In genomic region chr1:33296082-33296458, GRCh38 we compare ENCODE assay signal across 13 cellular contexts. TPM values are rescaled to one million over a fixed set of nuclear protein-coding genes. Genes with fewer than 3 reads are reported as not detected.
DNase-seq lines count a peak whose midpoint lies in the region; ATAC-seq and TF ChIP-seq lines count a peak whose summit lies in the region.
"Had no signal": no experiment of that assay in that cellular context is flagged by ENCODE, and none has a peak within 500 bp of the region (broad histone marks: within the 10 kb centered on the region; RNA-seq: fewer than 3 reads in every experiment).

No MANE protein-coding gene starts in this region.

- H3K18ac ChIP-seq in IMR-90 (ENCODE audit: low read depth, low read length), result no peak overlapping the region

- no peak overlapping the region for H3K14ac ChIP-seq in IMR-90 (replicated peaks; ENCODE audit: low read depth, low read length)

- BruUV-seq in IMR-90 (replicated peaks; lab: Mats Ljungman, UMichigan), result no TSS peak

- H4K91ac ChIP-seq in IMR-90 (ENCODE audit: insufficient read depth, low read depth, low read length), result no peak overlapping the region

- no peak for ATAC-seq in IMR-90 (ENCODE audit: low read depth)
- ATAC-seq in GM19023 (IDR thresholded peaks at IDR 0.05; ENCODE audit: unreplicated experiment), result no peak

- 87% methylated on average over 9 of the region's 9 CpGs; no CpG with 5 or more reads in 1 of the 2 experiments for WGBS in IMR-90 (ENCODE audit: extremely low coverage in 2 of 2, insufficient read length in 1 of 2), 2 experiments

- H3K4me1 ChIP-seq in IMR-90 (ENCODE audit: control insufficient read depth, insufficient read depth, low read length) (peaks cover 4% of the 10 kb centered on the region), stomach smooth muscle (ENCODE audit: control insufficient read depth, insufficient read depth, low read length) (peaks cover 35% of the 10 kb centered on the region)

- dilution Hi-C loops in IMR-90 (cut with HindIII; ENCODE audit: low sequenced_read_pairs, unreplicated experiment), result no loop called here

- no peak overlapping the region for H3K23ac ChIP-seq in IMR-90 (ENCODE audit: low read depth, low read length)

- TF ChIP-seq POLR2A in IMR-90 (IDR thresholded peaks at IDR 0.05; ENCODE audit: low read depth, low read length), result no peak

- H3K4me3 ChIP-seq in IMR-90 (ENCODE audit: insufficient read depth, low read depth, low read length) (no peak overlapping the region), dorsolateral prefrontal cortex (no peak overlapping the region), stomach smooth muscle (ENCODE audit: low read length in 2 of 2) (no peak overlapping the region)

- no peak overlapping the region for H2BK15ac ChIP-seq in IMR-90 (ENCODE audit: low read depth, low read length)

- peaks cover 14% of the 10 kb centered on the region; the same call in 1 of the 2 replicates for H4K20me1 ChIP-seq in IMR-90 (ENCODE audit: insufficient read depth, low read length)

- DNase-seq in IMR-90 (no peak), dorsolateral prefrontal cortex (peak in 4 of 10 donors; percentile 24 to 81 (median 36)), medulla oblongata (ENCODE audit: extremely low spot score) (peak; percentile 9), NAMALWA (ENCODE audit: low spot score) (no peak), NCI-H1436 (lab: John Stamatoyannopoulos, UW) (no peak)
- DNase-seq in stimulated activated CD4-positive, alpha-beta T cell treated with anti-CD3 and anti-CD28 coated beads, Interleukin-2, amount 100 ng/mL, for 24 hours, result no peak

- H3K9ac ChIP-seq in IMR-90 (ENCODE audit: low read depth, low read length), result no peak overlapping the region
- H3K9ac ChIP-seq in stomach smooth muscle (ENCODE audit: low read length in 2 of 2), result peak overlapping the region in 1 of 2 donors; percentile 21

- no peaks in the 10 kb centered on the region for H3K9me3 ChIP-seq in IMR-90 (ENCODE audit: control insufficient read depth, insufficient read depth, low read length)
- no peaks in the 10 kb centered on the region for H3K9me3 ChIP-seq in stomach smooth muscle (ENCODE audit: control insufficient read depth in 2 of 2, low read length in 2 of 2)

- H3K9me1 ChIP-seq in IMR-90 (ENCODE audit: insufficient read depth, low read length), result peaks cover 5% of the 10 kb centered on the region

- H2AK9ac ChIP-seq in IMR-90 (replicated peaks; ENCODE audit: low read depth, low read length, poor library complexity), result no peak overlapping the region

- H4K8ac ChIP-seq in IMR-90 (ENCODE audit: low read depth in 2 of 2, low read length in 2 of 2), result no peak overlapping the region

- CTCF ChIA-PET in IMR-90 (lab: Yijun Ruan, JAX), result interaction anchor here (0.6 to 2.2 kb wide), 22 partner anchors 9 to 1446 kb away, joined by 3 to 26 read pairs (median 4); partner anchors contain the start of genes A3GALT2 and ZSCAN20

- no peak for TF ChIP-seq RAD21 in IMR-90 (IDR thresholded peaks at IDR 0.05; ENCODE audit: low read length)

- H3K27ac ChIP-seq in IMR-90 (ENCODE audit: insufficient read depth, low read length) (no peak overlapping the region), dorsolateral prefrontal cortex (peak overlapping the region in 34 of 59 donors; percentile 0 to 72 (median 46)), stomach smooth muscle (ENCODE audit: low read length) (peak overlapping the region; percentile 46)

- no peak overlapping the region for H4K5ac ChIP-seq in IMR-90 (ENCODE audit: low read depth, low read length)

- H2AK5ac ChIP-seq in IMR-90 (ENCODE audit: low read depth, low read length), result no peak overlapping the region

- intact Hi-C loops in IMR-90 (cut with micrococcal nuclease) (loop anchor here (5.0 kb wide), 2 partner anchors 51 to 79 kb away; no protein-coding TSS in a partner anchor), dorsolateral prefrontal cortex (cut with DNase I) (loop anchor here (2.0 to 10.0 kb wide), 3 partner anchors 36 to 161 kb away; no protein-coding TSS in a partner anchor)

- in situ Hi-C loops in IMR-90 (cut with MboI; ENCODE audit: low sequenced_read_pairs), result loop anchor here (5.0 to 10.0 kb wide), 3 partner anchors 71 to 319 kb away; no protein-coding TSS in a partner anchor

- H3K56ac ChIP-seq in IMR-90 (ENCODE audit: extremely low read depth, insufficient read depth, low read length), result no peak overlapping the region

- H3K4ac ChIP-seq in IMR-90 (ENCODE audit: low read depth, low read length), result no peak overlapping the region

- peaks cover 31% of the 10 kb centered on the region for H3K36me3 ChIP-seq in IMR-90 (ENCODE audit: control insufficient read depth, insufficient read depth, low read length)
- peaks cover 11 to 17% of the 10 kb centered on the region in 2 donors for H3K36me3 ChIP-seq in stomach smooth muscle (ENCODE audit: control insufficient read depth in 2 of 2, insufficient read depth in 2 of 2, low read length in 2 of 2)

- H3K79me1 ChIP-seq in IMR-90 (ENCODE audit: low read depth in 1 of 2, low read length in 2 of 2), result peaks cover 0 to 31% of the 10 kb centered on the region in 2 experiments; a peak in 2 of 4 replicates

- H3K4me2 ChIP-seq in IMR-90 (ENCODE audit: low read depth, low read length), result no peak overlapping the region

- no peak for TF ChIP-seq CTCF in IMR-90 (conservative IDR thresholded peaks at IDR 0.05; ENCODE audit: low read depth, low read length)
- TF ChIP-seq CTCF in dorsolateral prefrontal cortex (IDR thresholded peaks at IDR 0.05 in 54 of 56, conservative IDR thresholded peaks at IDR 0.05 in 2 of 56; ENCODE audit: low read depth in 1 of 56, partially characterized antibody in 56 of 56), result no peak

- H2BK20ac ChIP-seq in IMR-90 (ENCODE audit: low read depth, low read length), result no peak overlapping the region

- POLR2A ChIA-PET in IMR-90 (lab: Charles Lee; ENCODE audit: unreplicated experiment), result no interaction called here

- no peak overlapping the region for H2BK120ac ChIP-seq in IMR-90 (ENCODE audit: low read depth, low read length)

- no peaks in the 10 kb centered on the region for H3K27me3 ChIP-seq in IMR-90 (ENCODE audit: control insufficient read depth, insufficient read depth, low read length)
- H3K27me3 ChIP-seq in dorsolateral prefrontal cortex, result no peaks in the 10 kb centered on the region
- H3K27me3 ChIP-seq in stomach smooth muscle (ENCODE audit: control insufficient read depth in 1 of 2, insufficient read depth in 2 of 2, low read length in 2 of 2), result no peaks in the 10 kb centered on the region

- no peak overlapping the region for H2BK5ac ChIP-seq in IMR-90 (ENCODE audit: low read depth, low read length, poor library complexity, severe bottlenecking)

- peak overlapping the region; percentile 24 for H2AFZ ChIP-seq in IMR-90 (replicated peaks; ENCODE audit: low read length, poor library complexity)

TF ChIP-seq in IMR-90, 13 proteins besides CTCF, POLR2A, EP300 and RAD21:
- no peak for TF ChIP-seq BHLHE40 (IDR thresholded peaks at IDR 0.05; ENCODE audit: low read depth, low read length)
- TF ChIP-seq ELK1 (IDR thresholded peaks at IDR 0.05; ENCODE audit: borderline replicate concordance, low read depth, low read length), result no peak
- no peak for TF ChIP-seq CHD1 (IDR thresholded peaks at IDR 0.05; ENCODE audit: low read depth, low read length)
- TF ChIP-seq NFE2L2 (IDR thresholded peaks at IDR 0.05; ENCODE audit: low read depth, low read length), result no peak
TF ChIP-seq in IMR-90: peak in this region for 0.

RNA-seq across cellular contexts. Expression of gene A3GALT2, which starts 24.8 kb away (rescaled TPM):
- total RNA-seq in IMR-90 (2012; rRNA removed) (not detected in 2 replicates), dorsolateral prefrontal cortex (under 1 TPM in 10 of 120 experiments, not detected in 110; 0.35 to 0.76 (median 0.60) TPM)
- polyA plus RNA-seq in IMR-90 (2012; rRNA removed), result not detected in 2 replicates
- not detected in 2 replicates for polyA plus RNA-seq in IMR-90 (2012; cell fraction: cytosol; rRNA removed)
- polyA plus RNA-seq in IMR-90 (2012; cell fraction: nucleus; rRNA removed; ENCODE audit: low replicate concordance), result 0.23 and 1.2 TPM in 2 replicates
- total RNA-seq: activated CD4-positive, alpha-beta memory T cell treated with anti-CD3 and anti-CD28 coated beads for 36 hours; CD8-positive, alpha-beta T cell; naive thymus-derived CD4-positive, alpha-beta T cell; omental fat pad; temporal lobe had no signal
- polyA plus RNA-seq: naive thymus-derived CD4-positive, alpha-beta T cell had no signal

RNA-seq across cellular contexts. Expression of gene ZNF362, which starts 39.8 kb away (rescaled TPM):
- total RNA-seq in IMR-90 (2012; rRNA removed), result 5.3 and 5.7 TPM in 2 replicates
- polyA plus RNA-seq in IMR-90 (2012; rRNA removed), result 12.9 and 14.2 TPM in 2 replicates
- 14.6 and 19.8 TPM in 2 replicates for polyA plus RNA-seq in IMR-90 (2012; cell fraction: cytosol; rRNA removed)
- polyA plus RNA-seq in IMR-90 (2012; cell fraction: nucleus; rRNA removed; ENCODE audit: low replicate concordance), result 21.2 and 50.4 TPM in 2 replicates
- total RNA-seq in dorsolateral prefrontal cortex, result 10 to 100 TPM; 27.3 to 59.9 (median 41.1) TPM
